In the genomic region with DNA sequence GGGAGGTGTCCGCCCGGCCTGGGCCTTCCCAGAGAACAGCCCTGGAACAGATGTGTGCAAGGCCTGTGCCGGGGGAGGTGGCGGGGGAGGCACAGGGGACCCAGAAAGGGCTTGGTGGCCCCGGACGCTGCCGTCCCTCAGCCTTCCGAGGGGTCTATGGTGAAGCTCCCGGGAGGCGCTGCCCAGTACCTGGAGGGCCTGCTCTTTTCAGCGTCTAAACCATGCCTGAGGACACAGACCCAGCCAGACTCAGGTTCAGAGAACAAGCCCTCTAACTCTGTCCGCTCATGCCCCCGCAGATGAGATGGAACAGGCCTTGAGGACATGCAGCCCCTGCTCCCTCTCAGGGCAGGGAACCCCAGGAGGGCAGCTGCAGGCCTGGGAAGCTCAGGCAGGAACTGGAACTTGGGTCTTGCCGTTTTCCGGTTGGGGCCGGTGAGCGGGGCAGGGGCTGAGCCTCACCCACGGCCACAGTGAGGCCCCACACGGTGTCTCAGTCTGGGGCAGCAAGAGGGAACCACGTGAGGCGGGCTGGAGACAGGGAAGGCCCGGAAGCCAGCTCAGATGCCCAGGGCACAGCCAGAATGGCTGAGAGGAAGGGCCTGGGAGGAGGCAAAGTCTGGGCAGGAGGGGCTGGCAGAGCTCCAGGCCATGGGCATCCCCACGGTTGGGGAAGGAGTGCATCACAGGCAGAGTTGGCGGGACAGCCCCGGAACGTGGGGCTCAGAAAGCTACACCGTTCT, we compare ENCODE assay signal across 8 cellular contexts. TPM values are rescaled to one million over a fixed set of nuclear protein-coding genes. Genes with fewer than 3 reads are reported as not detected.
DNase-seq lines count a peak whose midpoint lies in the region; ATAC-seq and TF ChIP-seq lines count a peak whose summit lies in the region.

No MANE protein-coding gene starts in this region.

- peaks cover 24% of the 10 kb centered on the region for H3K36me3 Mint-ChIP-seq in activated naive CD4-positive, alpha-beta T cell treated with anti-CD3 and anti-CD28 coated beads for 36 hours (ENCODE audit: low read depth)

- DNase-seq in AG20443 (ENCODE audit: low spot score): peak; percentile 50
- DNase-seq in M059J (ENCODE audit: low read depth): peak; percentile 95
- peak; percentile 87 for DNase-seq in activated naive CD4-positive, alpha-beta T cell treated with anti-CD3 and anti-CD28 coated beads for 36 hours
- DNase-seq in head of caudate nucleus: peak; percentile 47 to 88 (median 71)
- DNase-seq in psoas muscle: peak; percentile 83 to 93
- DNase-seq in NK-92 treated with Interleukin-12 subunit alpha and Interleukin-12 subunit beta, amount 100 ng/mL, for 24 hours (lab: John Stamatoyannopoulos, UW): no peak

- H3K27ac ChIP-seq in psoas muscle: peak overlapping the region; percentile 73

- ATAC-seq in psoas muscle (peak; percentile 28 to 55 (median 44)), GM21619 (IDR thresholded peaks at IDR 0.05; ENCODE audit: unreplicated experiment) (no peak), GM19035 (IDR thresholded peaks at IDR 0.05; ENCODE audit: unreplicated experiment) (no peak)

- H3K27me3 Mint-ChIP-seq in activated naive CD4-positive, alpha-beta T cell treated with anti-CD3 and anti-CD28 coated beads for 36 hours (ENCODE audit: low read depth): no peaks in the 10 kb centered on the region

- CTCF ChIA-PET in activated naive CD4-positive, alpha-beta T cell treated with anti-CD3 and anti-CD28 coated beads for 36 hours (lab: Charles Lee): interaction anchor here (0.9 to 1.5 kb wide), 3 partner anchors 10 to 35 kb away, joined by 3 read pairs; no protein-coding TSS in a partner anchor

- no peaks in the 10 kb centered on the region for H3K27me3 ChIP-seq in psoas muscle (ENCODE audit: insufficient read depth in 3 of 3, low read length in 2 of 3)

- H3K9me3 Mint-ChIP-seq in activated naive CD4-positive, alpha-beta T cell treated with anti-CD3 and anti-CD28 coated beads for 36 hours: no peaks in the 10 kb centered on the region

- no peaks in the 10 kb centered on the region for H3K9me3 ChIP-seq in psoas muscle

- peak overlapping the region; percentile 84 for H3K27ac Mint-ChIP-seq in activated naive CD4-positive, alpha-beta T cell treated with anti-CD3 and anti-CD28 coated beads for 36 hours

- peaks cover 83% of the 10 kb centered on the region for H3K4me1 ChIP-seq in psoas muscle

- no peak overlapping the region for H3K4me3 Mint-ChIP-seq in activated naive CD4-positive, alpha-beta T cell treated with anti-CD3 and anti-CD28 coated beads for 36 hours

- peaks cover 42% of the 10 kb centered on the region for H3K4me1 Mint-ChIP-seq in activated naive CD4-positive, alpha-beta T cell treated with anti-CD3 and anti-CD28 coated beads for 36 hours (ENCODE audit: low read depth)

- WGBS in psoas muscle, 3 donors: 25 to 43% (median 27%) methylated on average over 27 of the region's 27 CpGs

- peaks cover 3 to 58% of the 10 kb centered on the region in 2 donors for H3K36me3 ChIP-seq in psoas muscle (ENCODE audit: insufficient read depth in 1 of 2, low read depth in 1 of 2)

- no peak overlapping the region for H3K4me3 ChIP-seq in psoas muscle

- intact Hi-C loops in activated naive CD4-positive, alpha-beta T cell treated with anti-CD3 and anti-CD28 coated beads for 36 hours (cut with micrococcal nuclease): no loop called here
- intact Hi-C loops in head of caudate nucleus (cut with DNase I) (no loop called here), psoas muscle (cut with DNase I) (no loop called here)

- no peak for TF ChIP-seq CTCF in psoas muscle (IDR thresholded peaks at IDR 0.05)

RNA-seq across cellular contexts. Expression of gene SLC16A3, which starts 12.5 kb away (rescaled TPM):
- total RNA-seq in M059J (2014; rRNA removed; shearing (Covaris generic)): 48.1 and 84.8 TPM in 2 replicates
- 10 to 100 TPM; 15.2 to 18.3 TPM for total RNA-seq in activated naive CD4-positive, alpha-beta T cell treated with anti-CD3 and anti-CD28 coated beads for 36 hours
- total RNA-seq in psoas muscle: 100 to 1,000 TPM in 2 of 4 donors, 10 to 100 TPM in 2; 18.6 to 182 (median 70.1) TPM
- 100 to 1,000 TPM; 102 to 263 (median 128) TPM for polyA plus RNA-seq in psoas muscle

RNA-seq across cellular contexts. Expression of gene CCDC57, which starts 28.7 kb away (rescaled TPM):
- total RNA-seq in M059J (2014; rRNA removed; shearing (Covaris generic)): 0.91 and 3.4 TPM in 2 replicates
- 10 to 100 TPM; 40.7 to 43.9 TPM for total RNA-seq in activated naive CD4-positive, alpha-beta T cell treated with anti-CD3 and anti-CD28 coated beads for 36 hours
- total RNA-seq in psoas muscle: 10 to 100 TPM; 10.2 to 15.3 (median 12.4) TPM
- 10 to 100 TPM in 1 of 3 donors, 1 to 10 TPM in 2; 7.2 to 11.1 (median 8.6) TPM for polyA plus RNA-seq in psoas muscle

RNA-seq across cellular contexts. Expression of gene CSNK1D, which starts 32.1 kb away (rescaled TPM):
- 41.6 and 43.7 TPM in 2 replicates for total RNA-seq in M059J (2014; rRNA removed; shearing (Covaris generic))
- 100 to 1,000 TPM in 1 of 2 experiments, 10 to 100 TPM in 1; 99.8 to 100 TPM for total RNA-seq in activated naive CD4-positive, alpha-beta T cell treated with anti-CD3 and anti-CD28 coated beads for 36 hours
- total RNA-seq in psoas muscle: 100 to 1,000 TPM in 3 of 4 donors, 10 to 100 TPM in 1; 73.5 to 139 (median 116) TPM
- polyA plus RNA-seq in psoas muscle: 100 to 1,000 TPM in 1 of 3 donors, 10 to 100 TPM in 2; 74.3 to 124 (median 92.7) TPM

Comparison
In these comparisons a context has a peak if more than half of its experiments do, and no peak if none do; other contexts are left out.
1. ATAC-seq: peak in psoas muscle (4 of 4); none in GM21619 (single experiment) and GM19035 (single experiment).